In the genomic region with DNA sequence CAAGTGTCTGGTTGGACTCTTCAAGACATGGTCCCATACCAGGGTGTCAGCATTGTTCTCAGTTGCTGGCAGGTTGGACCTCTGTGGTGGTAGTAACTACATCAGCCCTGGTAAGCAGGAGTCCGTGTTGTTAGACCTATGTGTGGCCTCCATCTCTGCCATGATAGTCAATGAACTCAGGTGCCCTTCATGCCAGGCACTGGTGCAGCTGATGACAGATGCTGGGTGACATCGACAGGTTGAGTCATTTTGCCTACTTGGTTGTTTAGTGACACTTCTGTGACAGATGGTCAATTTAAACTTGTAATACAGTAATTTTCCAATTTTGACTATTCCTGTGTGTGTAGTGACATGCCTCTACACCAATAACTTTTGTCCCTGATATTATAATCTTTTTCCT, we compare ENCODE assay signal across 22 cellular contexts.
"Had no signal": no experiment of that assay in that cellular context is flagged by ENCODE, and none has a peak within 500 bp of the region (broad histone marks: within the 10 kb centered on the region; RNA-seq: fewer than 3 reads in every experiment).

No MANE protein-coding gene starts in this region.

- ATAC-seq: foreskin keratinocyte, left cardiac atrium, lower lobe of right lung, psoas muscle, right lobe of liver had no signal

- H3K27ac Mint-ChIP-seq: endodermal cell, memory B cell, mesothelial cell of epicardium, nephron had no signal

- H3K4me1 Mint-ChIP-seq: mesothelial cell of epicardium had no signal

- FAIRE-seq: endothelial cell of umbilical vein, kidney had no signal

- DNase-seq: effector CD4-positive, alpha-beta T cell; endodermal cell; erythroblast; head of caudate nucleus; kidney; left cardiac atrium; left ventricle myocardium inferior; lower lobe of right lung; psoas muscle; retina; right lobe of liver; stimulated activated CD4-positive, alpha-beta T cell treated with anti-CD3 and anti-CD28 coated beads, Interleukin-15, amount 100 ng/mL, for 24 hours; stimulated activated CD4-positive, alpha-beta T cell treated with anti-CD3 and anti-CD28 coated beads, Interleukin-2, amount 100 ng/mL, for 24 hours; stimulated activated CD4-positive, alpha-beta T cell treated with anti-CD3 and anti-CD28 coated beads, Interleukin-4, amount 100 ng/mL, for 4 hours; stimulated activated naive CD4-positive, alpha-beta T cell; thyroid gland; upper lobe of left lung had no signal

- H3K36me3 Mint-ChIP-seq: memory B cell, mesothelial cell of epicardium had no signal

- H3K4me3 Mint-ChIP-seq: endodermal cell, memory B cell, mesothelial cell of epicardium, nephron had no signal

- H3K9me3 Mint-ChIP-seq: endodermal cell, memory B cell, nephron had no signal
